In genomic region chr4:117831060-117831683, GRCh38 we compare ENCODE assay signal across 20 cellular contexts.
"Had no signal": no experiment of that assay in that cellular context is flagged by ENCODE, and none has a peak within 500 bp of the region (broad histone marks: within the 10 kb centered on the region; RNA-seq: fewer than 3 reads in every experiment).

No MANE protein-coding gene starts in this region.

- H3K9me3 ChIP-seq: esophagus muscularis mucosa, gastroesophageal sphincter, heart left ventricle, ovary, psoas muscle, suprapubic skin, transverse colon had no signal

- ATAC-seq: gastroesophageal sphincter; heart left ventricle; left ventricle myocardium superior; naive thymus-derived CD4-positive, alpha-beta T cell; psoas muscle; right cardiac atrium; stimulated activated naive CD8-positive, alpha-beta T cell treated with anti-CD3 and anti-CD28 coated beads, Interleukin-15, amount 100 ng/mL, for 72 hours had no signal

- H3K4me1 ChIP-seq: esophagus muscularis mucosa, gastroesophageal sphincter, heart left ventricle, psoas muscle, suprapubic skin, transverse colon had no signal

- H3K36me3 ChIP-seq: esophagus muscularis mucosa, gastroesophageal sphincter, heart left ventricle, ovary, suprapubic skin, transverse colon had no signal

- H3K27me3 ChIP-seq: esophagus muscularis mucosa, gastroesophageal sphincter, heart left ventricle, ovary, suprapubic skin, transverse colon had no signal

- H3K27ac ChIP-seq: esophagus muscularis mucosa, gastroesophageal sphincter, heart left ventricle, ovary, psoas muscle, skin epidermis, suprapubic skin, transverse colon had no signal

- H3K4me3 ChIP-seq: esophagus muscularis mucosa, gastroesophageal sphincter, heart left ventricle, ovary, psoas muscle, skin epidermis, suprapubic skin, transverse colon had no signal

- DNase-seq: activated CD4-positive, alpha-beta T cell treated with anti-CD3 and anti-CD28 coated beads, Interleukin-2, amount 50 U/mL, for 4 hours; activated CD4-positive, CD25-positive, alpha-beta regulatory T cell treated with anti-CD3 and anti-CD28 coated beads, Interleukin-2, amount 50 U/mL, for 72 hours; activated gamma-delta T cell treated with Interleukin-2 at 50 U/mL for 16 hours; cerebellar nuclear complex; effector CD8-positive, alpha-beta T cell; heart left ventricle; immature natural killer cell; kidney glomerular epithelial cell; left ventricle myocardium superior; naive thymus-derived CD4-positive, alpha-beta T cell; ovary; psoas muscle; right cardiac atrium; stimulated activated CD4-positive, alpha-beta T cell treated with anti-CD3 and anti-CD28 coated beads, Interleukin-2, amount 100 ng/mL, for 48 hours; stimulated activated naive CD8-positive, alpha-beta T cell treated with anti-CD3 and anti-CD28 coated beads, Interleukin-15, amount 100 ng/mL, for 72 hours; transverse colon had no signal
